In genomic region chr4:138439143-138439581, GRCh38 we compare ENCODE assay signal across 1 cellular context.
TF ChIP-seq lines count a peak whose summit lies in the region.

No MANE protein-coding gene starts in this region.

TF ChIP-seq in HepG2, 621 proteins besides CTCF, POLR2A, EP300 and RAD21 (continued from another document):
- TF ChIP-seq RNF219 (CRISPR knock-in tag; IDR thresholded peaks at IDR 0.05) (no peak), ZFYVE20 (CRISPR knock-in tag; IDR thresholded peaks at IDR 0.05; ENCODE audit: borderline replicate concordance, low read depth) (no peak), ZNF782 (CRISPR knock-in tag; IDR thresholded peaks at IDR 0.05; ENCODE audit: borderline replicate concordance) (no peak), HMGXB4 (CRISPR knock-in tag; IDR thresholded peaks at IDR 0.05; ENCODE audit: borderline replicate concordance in 1 of 2, low read depth in 1 of 2) (no peak), CHD4 (IDR thresholded peaks at IDR 0.05; ENCODE audit: borderline replicate concordance, low read length) (no peak), TBL1XR1 (IDR thresholded peaks at IDR 0.05; ENCODE audit: borderline replicate concordance, low read length, partially characterized antibody) (no peak), FOXK2 (IDR thresholded peaks at IDR 0.05) (no peak)
